ENCODE assay signal across 19 cellular contexts in genomic region chr16:67775273-67775672, GRCh38. TPM values are rescaled to one million over a fixed set of nuclear protein-coding genes. Genes with fewer than 3 reads are reported as not detected.
DNase-seq lines count a peak whose midpoint lies in the region; ATAC-seq, FAIRE-seq and TF ChIP-seq lines count a peak whose summit lies in the region.
"Had no signal": no experiment of that assay in that cellular context is flagged by ENCODE, and none has a peak within 500 bp of the region (broad histone marks: within the 10 kb centered on the region; RNA-seq: fewer than 3 reads in every experiment).

No MANE protein-coding gene starts in this region.

- H3K27ac ChIP-seq in HepG2 (ENCODE audit: extremely low read length, insufficient read depth, low read length) = no peak overlapping the region
- H3K27ac ChIP-seq: 22Rv1, A549, BLaER1, GM23248 had no signal

- in situ Hi-C loops in HepG2 (cut with HindIII; ENCODE audit: extremely low pct_ligation_motif_present, low pct_unique_long_range_greater_than_20kb) = no loop called here

- H3K9ac ChIP-seq in HepG2 (ENCODE audit: insufficient read depth, low read depth, low read length) = no peak overlapping the region
- H3K9ac ChIP-seq: BLaER1, GM23248 had no signal

- no peak overlapping the region for H3K4me3 Mint-ChIP-seq in WTC11
- H3K4me3 Mint-ChIP-seq in HFFc6 = no peak overlapping the region
- H3K4me3 Mint-ChIP-seq in activated CD8-positive, alpha-beta T cell treated with anti-CD3 and anti-CD28 coated beads for 36 hours = no peak overlapping the region
- H3K4me3 Mint-ChIP-seq: CD14-positive monocyte; CD4-positive, alpha-beta memory T cell had no signal

- H3K36me3 Mint-ChIP-seq in WTC11 (peaks cover 19% of the 10 kb centered on the region), HFFc6 (ENCODE audit: low read depth) (peaks cover 23% of the 10 kb centered on the region)
- H3K36me3 Mint-ChIP-seq in activated CD8-positive, alpha-beta T cell treated with anti-CD3 and anti-CD28 coated beads for 36 hours (ENCODE audit: low read depth) = peaks cover 14% of the 10 kb centered on the region

- no peak overlapping the region for H3K4me3 ChIP-seq in AG10803 (ENCODE audit: low read length)
- no peak overlapping the region for H3K4me3 ChIP-seq in fibroblast of pulmonary artery (replicated peaks; ENCODE audit: low read depth, low read length)
- H3K4me3 ChIP-seq in HepG2 (replicated peaks in 1 of 3; ENCODE audit: insufficient read depth in 1 of 3, low read depth in 2 of 3, low read length in 3 of 3) = no peak overlapping the region
- H3K4me3 ChIP-seq: A549, BLaER1, GM23248, HAP-1 had no signal

- no peak for TF ChIP-seq POLR2A in HepG2 (IDR thresholded peaks at IDR 0.05; ENCODE audit: insufficient read depth in 1 of 2, low read depth in 2 of 2, low read length in 2 of 2)

- POLR2A ChIA-PET in WTC11 (lab: Charles Lee) = no interaction called here
- POLR2A ChIA-PET in HepG2 (lab: Yijun Ruan, JAX) = no interaction called here
- POLR2A ChIA-PET in activated CD8-positive, alpha-beta T cell treated with anti-CD3 and anti-CD28 coated beads for 36 hours (lab: Charles Lee) = no interaction called here

- H3K27me3 Mint-ChIP-seq in WTC11 (ENCODE audit: low read depth) (no peaks in the 10 kb centered on the region), HFFc6 (ENCODE audit: insufficient read depth) (peaks cover 2% of the 10 kb centered on the region; the same call in 1 of the 2 replicates)
- no peaks in the 10 kb centered on the region for H3K27me3 Mint-ChIP-seq in activated CD8-positive, alpha-beta T cell treated with anti-CD3 and anti-CD28 coated beads for 36 hours
- H3K27me3 Mint-ChIP-seq: CD4-positive, alpha-beta memory T cell had no signal

- intact Hi-C loops in HepG2 (cut with micrococcal nuclease; ENCODE audit: unreplicated experiment) = no loop called here
- intact Hi-C loops in activated CD8-positive, alpha-beta T cell treated with anti-CD3 and anti-CD28 coated beads for 36 hours (cut with micrococcal nuclease) = no loop called here

- peaks cover 11% of the 10 kb centered on the region; the same call in 1 of the 2 replicates for H4K20me1 ChIP-seq in HepG2 (ENCODE audit: insufficient read depth, low read length)

- no peak overlapping the region for H2AFZ ChIP-seq in HepG2 (ENCODE audit: low read length)
- H2AFZ ChIP-seq: GM23248 had no signal

- H3K4me1 Mint-ChIP-seq in WTC11 (peaks cover 6% of the 10 kb centered on the region), HFFc6 (ENCODE audit: low read depth) (peaks cover 20% of the 10 kb centered on the region)
- H3K4me1 Mint-ChIP-seq in activated CD8-positive, alpha-beta T cell treated with anti-CD3 and anti-CD28 coated beads for 36 hours (ENCODE audit: low read depth) = peaks cover 11% of the 10 kb centered on the region

- peaks cover 4% of the 10 kb centered on the region; the same call in 1 of the 2 replicates for H3K9me3 Mint-ChIP-seq in WTC11
- no peaks in the 10 kb centered on the region for H3K9me3 Mint-ChIP-seq in HFFc6
- H3K9me3 Mint-ChIP-seq in activated CD8-positive, alpha-beta T cell treated with anti-CD3 and anti-CD28 coated beads for 36 hours = no peaks in the 10 kb centered on the region
- H3K9me3 Mint-ChIP-seq: CD4-positive, alpha-beta memory T cell had no signal

- CTCF ChIA-PET in WTC11 (lab: Charles Lee) (no interaction called here), HepG2 (lab: Yijun Ruan, JAX; ENCODE audit: low intra/inter-chr PET ratio, low total read pairs) (no interaction called here)
- CTCF ChIA-PET in activated CD8-positive, alpha-beta T cell treated with anti-CD3 and anti-CD28 coated beads for 36 hours (lab: Charles Lee) = no interaction called here

- TF ChIP-seq RAD21 in HepG2 (CRISPR knock-in tag; IDR thresholded peaks at IDR 0.05) = no peak

- no peak overlapping the region; the same call in 1 of the 2 replicates for H3K27ac Mint-ChIP-seq in WTC11
- H3K27ac Mint-ChIP-seq in HFFc6 = no peak overlapping the region
- H3K27ac Mint-ChIP-seq in activated CD8-positive, alpha-beta T cell treated with anti-CD3 and anti-CD28 coated beads for 36 hours = no peak overlapping the region
- H3K27ac Mint-ChIP-seq: CD14-positive monocyte had no signal

- FAIRE-seq in HepG2 (lab: Jason Lieb, UNC) = no peak
- FAIRE-seq: A549 had no signal

- TF ChIP-seq CTCF in AG10803 (conservative IDR thresholded peaks at IDR 0.05; ENCODE audit: low read length) = no peak
- TF ChIP-seq CTCF in WTC11 (IDR thresholded peaks at IDR 0.05) = no peak
- no peak for TF ChIP-seq CTCF in fibroblast of pulmonary artery (IDR thresholded peaks at IDR 0.05; ENCODE audit: low read length, missing control alignments)
- TF ChIP-seq CTCF in HepG2 (CRISPR knock-in tag; IDR thresholded peaks at IDR 0.05) = no peak
- no peak for TF ChIP-seq CTCF in HFFc6 (IDR thresholded peaks at IDR 0.05)
- TF ChIP-seq CTCF in activated CD8-positive, alpha-beta T cell treated with anti-CD3 and anti-CD28 coated beads for 36 hours (IDR thresholded peaks at IDR 0.05) = no peak

- H3K27me3 ChIP-seq in HepG2 (ENCODE audit: control insufficient read depth in 1 of 2, insufficient read depth in 2 of 2, low read length in 2 of 2) = no peaks in the 10 kb centered on the region
- H3K27me3 ChIP-seq: BLaER1 had no signal

- ATAC-seq in WTC11 (no peak), HepG2 (no peak), GM19455 (IDR thresholded peaks at IDR 0.05; ENCODE audit: unreplicated experiment) (no peak)
- no peak for ATAC-seq in activated CD8-positive, alpha-beta T cell treated with anti-CD3 and anti-CD28 coated beads for 36 hours
- ATAC-seq: A549 had no signal

- peaks cover 13% of the 10 kb centered on the region for H3K79me2 ChIP-seq in HepG2 (ENCODE audit: insufficient read depth, low read length)

- peaks cover 5% of the 10 kb centered on the region; the same call in 1 of the 2 replicates for H3K9me3 ChIP-seq in HepG2 (ENCODE audit: low read length)
- H3K9me3 ChIP-seq: A549, BLaER1, HAP-1 had no signal

- WGBS in HepG2 (ENCODE audit: low lambda C conversion rate) = 96% methylated on average over 6 of the region's 6 CpGs

- H3K4me2 ChIP-seq in HepG2 (ENCODE audit: low read depth, low read length) = no peak overlapping the region
- H3K4me2 ChIP-seq: A549, BLaER1 had no signal

- DNase-seq in AG10803 (ENCODE audit: low read depth) = peak; percentile 31
- DNase-seq in WTC11 (ENCODE audit: low spot score) = no peak
- DNase-seq in fibroblast of pulmonary artery (ENCODE audit: low read depth) = peak; percentile 17
- DNase-seq in HepG2 (ENCODE audit: low spot score) = no peak
- no peak for DNase-seq in HFFc6
- DNase-seq in activated CD8-positive, alpha-beta T cell treated with anti-CD3 and anti-CD28 coated beads for 36 hours = no peak
- DNase-seq in activated naive CD4-positive, alpha-beta T cell treated with anti-CD3 and anti-CD28 coated beads, Interleukin-2, amount 50 U/mL, for 16 hours = no peak
- DNase-seq: CD4-positive, alpha-beta memory T cell; DMS153; DMS79; GF-D8; GM23248 had no signal

- H3K4me1 ChIP-seq in HepG2 (ENCODE audit: insufficient read depth, low read length) = peaks cover 31% of the 10 kb centered on the region
- H3K4me1 ChIP-seq: HAP-1 had no signal

- no peak for TF ChIP-seq EP300 in HepG2 (IDR thresholded peaks at IDR 0.05; ENCODE audit: low read depth in 2 of 2, low read length in 2 of 2)
- TF ChIP-seq EP300 in HepG2 (CRISPR knock-in tag; IDR thresholded peaks at IDR 0.05; ENCODE audit: borderline replicate concordance) = no peak

- peaks cover 2 to 19% of the 10 kb centered on the region in 2 experiments for H3K36me3 ChIP-seq in HepG2 (replicated peaks in 1 of 2; ENCODE audit: control insufficient read depth in 1 of 2, insufficient read depth in 2 of 2, low read length in 2 of 2)

- BruUV-seq in HepG2 (replicated peaks; lab: Mats Ljungman, UMichigan) = no TSS peak

RNA-seq across cellular contexts. Expression of gene RANBP10, which starts 31.1 kb away (rescaled TPM):
- total RNA-seq in WTC11 (2021) (14.0 to 16.9 TPM (median 16.1 TPM) in 3 replicates), HepG2 (2016; rRNA removed; fragmentation: Illumina TruSeq; extraction: Trizol) (8.5 and 9.2 TPM in 2 replicates)
- total RNA-seq in HepG2 (2016; cell fraction: cytosol; rRNA removed; fragmentation: Illumina TruSeq; extraction: Trizol; ENCODE audit: low read depth) = 2.6 and 3.0 TPM in 2 replicates
- 8.1 and 8.8 TPM in 2 replicates for total RNA-seq in HepG2 (2016; cell fraction: insoluble cytoplasmic fraction; rRNA removed; fragmentation: Illumina TruSeq; extraction: Trizol)
- 5.7 and 5.9 TPM in 2 replicates for total RNA-seq in HepG2 (2016; cell fraction: membrane; rRNA removed; fragmentation: Illumina TruSeq; extraction: Trizol)
- total RNA-seq in HepG2 (2016; cell fraction: nucleus; rRNA removed; fragmentation: Illumina TruSeq; extraction: Trizol) = 8.9 and 11.2 TPM in 2 replicates
- polyA plus RNA-seq in HepG2 (2011; rRNA removed) = 22.7 and 24.5 TPM in 2 replicates
- polyA plus RNA-seq in HepG2 (2011; cell fraction: cytosol; rRNA removed) = 9.5 and 10.5 TPM in 2 replicates
- polyA plus RNA-seq in HepG2 (2011; cell fraction: nucleus; rRNA removed) = 48.8 and 55.7 TPM in 2 replicates
- 11.9 and 17.0 TPM in 2 replicates for polyA plus RNA-seq in HepG2 (2012)
- 1.5 and 1.6 TPM in 2 replicates for polyA plus RNA-seq in HepG2 (2016; cell fraction: cytosol; fragmentation: Illumina TruSeq; extraction: Trizol; ENCODE audit: low read depth)
- 8.5 and 11.6 TPM in 2 replicates for polyA plus RNA-seq in HepG2 (2016; cell fraction: insoluble cytoplasmic fraction; fragmentation: Illumina TruSeq; extraction: Trizol; ENCODE audit: low read depth)
- polyA plus RNA-seq in HepG2 (2016; cell fraction: membrane; fragmentation: Illumina TruSeq; extraction: Trizol; ENCODE audit: low read depth) = 3.3 and 3.6 TPM in 2 replicates
- polyA plus RNA-seq in HepG2 (2016; cell fraction: nucleus; fragmentation: Illumina TruSeq; extraction: Trizol; ENCODE audit: insufficient read depth, low read depth) = 29.7 and 31.1 TPM in 2 replicates
- polyA minus RNA-seq in HepG2 (2011; rRNA and poly(A)+ RNA removed; ENCODE audit: low replicate concordance) = 28.0 and 40.9 TPM in 2 replicates
- polyA minus RNA-seq in HepG2 (2011; cell fraction: cytosol; rRNA and poly(A)+ RNA removed) = 8.3 and 9.2 TPM in 2 replicates
- 16.2 and 20.8 TPM in 2 replicates for polyA minus RNA-seq in HepG2 (2011; cell fraction: nucleus; rRNA and poly(A)+ RNA removed)
- 10 to 100 TPM; 11.5 to 15.6 (median 12.8) TPM for total RNA-seq in HFFc6 (2021; fragmentation: NEBNext Ultra II Directional; extraction: Animal tissue kit (Norgen Biotek cat#: 25700))
- 10 to 100 TPM; 15.9 to 18.9 TPM for total RNA-seq in activated CD8-positive, alpha-beta T cell treated with anti-CD3 and anti-CD28 coated beads for 36 hours

RNA-seq across cellular contexts. Expression of gene TSNAXIP1, which starts 31.4 kb away (rescaled TPM):
- 0.41 to 1.7 TPM (median 0.48 TPM) in 3 replicates for total RNA-seq in WTC11 (2021)
- total RNA-seq in HepG2 (2016; rRNA removed; fragmentation: Illumina TruSeq; extraction: Trizol) = 0.10 and 0.86 TPM in 2 replicates
- total RNA-seq in HepG2 (2016; cell fraction: cytosol; rRNA removed; fragmentation: Illumina TruSeq; extraction: Trizol; ENCODE audit: low read depth) = 0.18 TPM in 1 of 2 replicates, not detected in the other
- 0.10 and 0.93 TPM in 2 replicates for total RNA-seq in HepG2 (2016; cell fraction: insoluble cytoplasmic fraction; rRNA removed; fragmentation: Illumina TruSeq; extraction: Trizol)
- total RNA-seq in HepG2 (2016; cell fraction: membrane; rRNA removed; fragmentation: Illumina TruSeq; extraction: Trizol) = 0.24 and 0.25 TPM in 2 replicates
- total RNA-seq in HepG2 (2016; cell fraction: nucleus; rRNA removed; fragmentation: Illumina TruSeq; extraction: Trizol) = 0.84 and 1.0 TPM in 2 replicates
- 0.37 and 0.61 TPM in 2 replicates for polyA plus RNA-seq in HepG2 (2011; rRNA removed)
- polyA plus RNA-seq in HepG2 (2011; cell fraction: cytosol; rRNA removed) = 0.09 and 0.17 TPM in 2 replicates
- 4.3 and 5.3 TPM in 2 replicates for polyA plus RNA-seq in HepG2 (2011; cell fraction: nucleus; rRNA removed)
- polyA plus RNA-seq in HepG2 (2012) = 0.23 and 0.63 TPM in 2 replicates
- polyA plus RNA-seq in HepG2 (2016; cell fraction: cytosol; fragmentation: Illumina TruSeq; extraction: Trizol; ENCODE audit: low read depth) = 0.10 TPM in 1 of 2 replicates, not detected in the other
- polyA plus RNA-seq in HepG2 (2016; cell fraction: insoluble cytoplasmic fraction; fragmentation: Illumina TruSeq; extraction: Trizol; ENCODE audit: low read depth) = 0.16 and 0.74 TPM in 2 replicates
- 0.08 TPM in 1 of 2 replicates, not detected in the other for polyA plus RNA-seq in HepG2 (2016; cell fraction: membrane; fragmentation: Illumina TruSeq; extraction: Trizol; ENCODE audit: low read depth)
- 3.4 and 4.5 TPM in 2 replicates for polyA plus RNA-seq in HepG2 (2016; cell fraction: nucleus; fragmentation: Illumina TruSeq; extraction: Trizol; ENCODE audit: insufficient read depth, low read depth)
- polyA minus RNA-seq in HepG2 (2011; rRNA and poly(A)+ RNA removed; ENCODE audit: low replicate concordance) = 0.06 and 0.37 TPM in 2 replicates
- polyA minus RNA-seq in HepG2 (2011; cell fraction: cytosol; rRNA and poly(A)+ RNA removed) = not detected in 2 replicates
- polyA minus RNA-seq in HepG2 (2011; cell fraction: nucleus; rRNA and poly(A)+ RNA removed) = 0.39 and 2.0 TPM in 2 replicates
- 1 to 10 TPM in 2 of 6 experiments, under 1 TPM in 4; 0.23 to 1.3 (median 0.79) TPM for total RNA-seq in HFFc6 (2021; fragmentation: NEBNext Ultra II Directional; extraction: Animal tissue kit (Norgen Biotek cat#: 25700))
- total RNA-seq in activated CD8-positive, alpha-beta T cell treated with anti-CD3 and anti-CD28 coated beads for 36 hours = under 1 TPM; 0.40 to 0.47 TPM
- total RNA-seq: HT-29 had no signal
- polyA plus RNA-seq: CD14-positive monocyte; CD4-positive, alpha-beta memory T cell had no signal

RNA-seq across cellular contexts. Expression of gene GFOD2, which starts 56.2 kb away (rescaled TPM):
- total RNA-seq in WTC11 (2021) (19.3 to 29.5 TPM (median 22.8 TPM) in 3 replicates), HepG2 (2016; rRNA removed; fragmentation: Illumina TruSeq; extraction: Trizol) (17.2 and 17.6 TPM in 2 replicates)
- total RNA-seq in HepG2 (2016; cell fraction: cytosol; rRNA removed; fragmentation: Illumina TruSeq; extraction: Trizol; ENCODE audit: low read depth) = 5.6 and 6.5 TPM in 2 replicates
- total RNA-seq in HepG2 (2016; cell fraction: insoluble cytoplasmic fraction; rRNA removed; fragmentation: Illumina TruSeq; extraction: Trizol) = 15.5 and 19.1 TPM in 2 replicates
- total RNA-seq in HepG2 (2016; cell fraction: membrane; rRNA removed; fragmentation: Illumina TruSeq; extraction: Trizol) = 13.6 and 15.8 TPM in 2 replicates
- 9.0 and 12.8 TPM in 2 replicates for total RNA-seq in HepG2 (2016; cell fraction: nucleus; rRNA removed; fragmentation: Illumina TruSeq; extraction: Trizol)
- 11.1 and 12.8 TPM in 2 replicates for polyA plus RNA-seq in HepG2 (2011; rRNA removed)
- polyA plus RNA-seq in HepG2 (2011; cell fraction: cytosol; rRNA removed) = 11.1 and 12.3 TPM in 2 replicates
- 8.1 and 9.3 TPM in 2 replicates for polyA plus RNA-seq in HepG2 (2011; cell fraction: nucleus; rRNA removed)
- polyA plus RNA-seq in HepG2 (2012) = 7.0 and 7.9 TPM in 2 replicates
- 2.9 and 5.2 TPM in 2 replicates for polyA plus RNA-seq in HepG2 (2016; cell fraction: cytosol; fragmentation: Illumina TruSeq; extraction: Trizol; ENCODE audit: low read depth)
- polyA plus RNA-seq in HepG2 (2016; cell fraction: insoluble cytoplasmic fraction; fragmentation: Illumina TruSeq; extraction: Trizol; ENCODE audit: low read depth) = 12.7 and 14.1 TPM in 2 replicates
- polyA plus RNA-seq in HepG2 (2016; cell fraction: membrane; fragmentation: Illumina TruSeq; extraction: Trizol; ENCODE audit: low read depth) = 8.7 and 9.6 TPM in 2 replicates
- 18.9 and 20.0 TPM in 2 replicates for polyA plus RNA-seq in HepG2 (2016; cell fraction: nucleus; fragmentation: Illumina TruSeq; extraction: Trizol; ENCODE audit: insufficient read depth, low read depth)
- 26.4 and 27.3 TPM in 2 replicates for polyA minus RNA-seq in HepG2 (2011; rRNA and poly(A)+ RNA removed; ENCODE audit: low replicate concordance)
- 6.1 and 9.6 TPM in 2 replicates for polyA minus RNA-seq in HepG2 (2011; cell fraction: cytosol; rRNA and poly(A)+ RNA removed)
- polyA minus RNA-seq in HepG2 (2011; cell fraction: nucleus; rRNA and poly(A)+ RNA removed) = 8.1 and 8.8 TPM in 2 replicates
- total RNA-seq in HFFc6 (2021; fragmentation: NEBNext Ultra II Directional; extraction: Animal tissue kit (Norgen Biotek cat#: 25700)) = 10 to 100 TPM; 14.4 to 19.4 (median 16.9) TPM
- total RNA-seq in activated CD8-positive, alpha-beta T cell treated with anti-CD3 and anti-CD28 coated beads for 36 hours = 10 to 100 TPM; 11.6 to 14.1 TPM

Comparison
In these comparisons a context has a peak if more than half of its experiments do, and no peak if none do; other contexts are left out.
1. DNase-seq: peak in AG10803 (single experiment) and fibroblast of pulmonary artery (single experiment); none in WTC11 (single experiment), HepG2 (single experiment), HFFc6 (single experiment), activated CD8-positive, alpha-beta T cell treated with anti-CD3 and anti-CD28 coated beads for 36 hours (single experiment) and activated naive CD4-positive, alpha-beta T cell treated with anti-CD3 and anti-CD28 coated beads, Interleukin-2, amount 50 U/mL, for 16 hours (single experiment).